ENCODE assay signal across 15 cellular contexts in the genomic region with DNA sequence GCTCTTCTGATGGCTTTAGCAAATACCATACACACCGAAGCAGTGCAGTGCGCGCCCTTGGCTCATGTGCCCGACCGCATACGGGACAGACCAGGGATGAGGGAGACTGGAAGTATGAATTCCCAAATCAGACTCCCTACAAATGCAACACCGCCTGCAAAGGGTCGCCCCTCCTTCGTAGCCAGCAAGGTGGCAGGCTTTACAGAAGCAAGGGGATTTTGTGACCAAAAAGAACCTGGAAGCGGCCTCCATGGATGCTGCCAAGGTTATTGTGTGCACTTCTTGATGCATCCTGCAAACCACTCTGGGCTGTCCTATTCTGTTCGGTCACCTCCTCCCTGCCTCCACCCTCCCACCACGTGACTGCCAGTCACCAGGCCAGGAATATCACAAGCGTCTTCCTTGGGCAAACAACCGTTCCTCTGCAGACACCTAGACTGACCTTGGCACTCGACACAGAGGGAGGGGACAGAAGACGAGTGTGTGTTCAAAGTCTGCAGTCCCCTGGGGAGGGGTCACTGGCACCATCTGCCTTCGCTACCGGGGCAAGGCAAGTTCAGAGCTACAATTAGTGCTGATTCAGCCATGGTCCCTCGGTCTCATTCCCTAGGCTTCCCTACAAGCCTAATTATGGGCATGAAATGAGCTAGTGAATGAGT.
A peak's percentile ranks its signal among the peaks of the same experiment; 100 is the strongest.
DNase-seq lines count a peak whose midpoint lies in the region; ATAC-seq, FAIRE-seq and TF ChIP-seq lines count a peak whose summit lies in the region.
"Had no signal": no experiment of that assay in that cellular context is flagged by ENCODE, and none has a peak within 500 bp of the region (broad histone marks: within the 10 kb centered on the region; RNA-seq: fewer than 3 reads in every experiment).

No MANE protein-coding gene starts in this region.

- peaks cover 11 to 17% (median 16%) of the 10 kb centered on the region in 3 donors for H3K4me1 Mint-ChIP-seq in CD8-positive, alpha-beta memory T cell

- H3K9me3 ChIP-seq in A549: peaks cover 10% of the 10 kb centered on the region
- H3K9me3 ChIP-seq in Peyer's patch: no peaks in the 10 kb centered on the region
- no peaks in the 10 kb centered on the region for H3K9me3 ChIP-seq in CD8-positive, alpha-beta memory T cell (ENCODE audit: low read length)
- H3K9me3 ChIP-seq: gastrocnemius medialis had no signal

- H3K36me3 ChIP-seq in Peyer's patch: no peaks in the 10 kb centered on the region
- H3K36me3 ChIP-seq in CD8-positive, alpha-beta memory T cell (ENCODE audit: insufficient read depth, low read length): no peaks in the 10 kb centered on the region
- H3K36me3 ChIP-seq: gastrocnemius medialis, left lung, spleen had no signal

- DNase-seq in A549 (ENCODE audit: low read depth in 1 of 2, low spot score in 1 of 2) (peak; percentile 85), HuH-7.5 (ENCODE audit: low spot score) (peak; percentile 46), Peyer's patch (peak in 2 of 3 donors; percentile 93 to 94), head of caudate nucleus (no peak), DMS114 treated with DMSO at 0.1 percent for 48 hours (lab: John Stamatoyannopoulos, UW; ENCODE audit: unreplicated experiment) (no peak), T-helper 1 cell (no peak)
- DNase-seq in CD8-positive, alpha-beta memory T cell: no peak
- DNase-seq: anterior cingulate cortex, gastrocnemius medialis, left lung, MM.1S, PC-9, spleen had no signal

- peak; percentile 85 to 91 for ATAC-seq in A549
- ATAC-seq: gastrocnemius medialis, left lung had no signal

- FAIRE-seq in A549 (lab: Jason Lieb, UNC) (peak; percentile 95), islet of Langerhans (lab: Jason Lieb, UNC) (peak; percentile 74)
- FAIRE-seq: TTC549 had no signal

- H3K27me3 ChIP-seq in Peyer's patch: no peaks in the 10 kb centered on the region
- no peaks in the 10 kb centered on the region for H3K27me3 ChIP-seq in CD8-positive, alpha-beta memory T cell (ENCODE audit: insufficient read depth, low read length, poor library complexity, severe bottlenecking)
- H3K27me3 ChIP-seq: gastrocnemius medialis, left lung had no signal

- no peak for TF ChIP-seq POLR2A in A549 (IDR thresholded peaks at IDR 0.05; ENCODE audit: low read length)
- TF ChIP-seq POLR2A in Peyer's patch (IDR thresholded peaks at IDR 0.05): peak; percentile 45 to 68

- TF ChIP-seq RAD21 in A549 (conservative IDR thresholded peaks at IDR 0.05 in 1 of 2, IDR thresholded peaks at IDR 0.05 in 1 of 2): peak in 1 of 2 experiments; percentile 30; a peak in 2 of 5 replicates

- peaks cover 0 to 6% (median 0%) of the 10 kb centered on the region in 5 donors for H3K9me3 Mint-ChIP-seq in CD8-positive, alpha-beta memory T cell

- 50% methylated on average over 19 of the region's 19 CpGs for WGBS in A549 (ENCODE audit: missing lambda C conversion rate)

- peak overlapping the region; percentile 66 for H3K4me2 ChIP-seq in A549
- H3K4me2 ChIP-seq: PC-9 had no signal

- H3K4me3 ChIP-seq in A549: no peak overlapping the region
- no peak overlapping the region for H3K4me3 ChIP-seq in Peyer's patch
- no peak overlapping the region for H3K4me3 ChIP-seq in CD8-positive, alpha-beta memory T cell (ENCODE audit: low read length)
- H3K4me3 ChIP-seq: gastrocnemius medialis, left lung, PC-9, spleen had no signal

- H3K4me3 Mint-ChIP-seq in CD8-positive, alpha-beta memory T cell: no peak overlapping the region

- peaks cover 32% of the 10 kb centered on the region for H3K4me1 ChIP-seq in A549
- peaks cover 0 to 16% (median 4%) of the 10 kb centered on the region in 4 donors for H3K4me1 ChIP-seq in Peyer's patch
- H3K4me1 ChIP-seq in CD8-positive, alpha-beta memory T cell (ENCODE audit: insufficient read depth, low read length): peaks cover 12% of the 10 kb centered on the region
- H3K4me1 ChIP-seq: gastrocnemius medialis, left lung had no signal

- intact Hi-C loops in head of caudate nucleus (cut with DNase I): no loop called here

- TF ChIP-seq CTCF in A549 (IDR thresholded peaks at IDR 0.05) (no peak), Peyer's patch (IDR thresholded peaks at IDR 0.05) (peak in 3 of 6 experiments; percentile 31 to 37 (median 31))

- H3K36me3 Mint-ChIP-seq in CD8-positive, alpha-beta memory T cell: peaks cover 0 to 3% (median 0%) of the 10 kb centered on the region in 3 donors

- no peak for TF ChIP-seq EP300 in A549 (IDR thresholded peaks at IDR 0.05)

- POLR2A ChIA-PET in A549 (lab: Yijun Ruan, JAX): interaction anchor here (0.7 kb wide), 1 partner anchor 39 kb away, joined by 6 read pairs; no protein-coding TSS in a partner anchor
- POLR2A ChIA-PET in CD8-positive, alpha-beta memory T cell (lab: Charles Lee): no interaction called here

- H3K27ac ChIP-seq in A549 (peak overlapping the region; percentile 63 to 78), Peyer's patch (peak overlapping the region in 3 of 4 donors; percentile 62 to 86 (median 80))
- no peak overlapping the region for H3K27ac ChIP-seq in CD8-positive, alpha-beta memory T cell (ENCODE audit: low read depth, low read length)
- H3K27ac ChIP-seq: gastrocnemius medialis, left lung, PC-9, spleen had no signal

- H3K27ac Mint-ChIP-seq in CD8-positive, alpha-beta memory T cell: no peak overlapping the region

- peaks cover 0 to under 1% of the 10 kb centered on the region in 2 donors for H3K27me3 Mint-ChIP-seq in CD8-positive, alpha-beta memory T cell

- CTCF ChIA-PET in A549 (lab: Yijun Ruan, JAX): interaction anchor here (0.6 to 4.8 kb wide), 11 partner anchors 9 to 75 kb away, joined by 3 to 18 read pairs (median 3); no protein-coding TSS in a partner anchor
- CTCF ChIA-PET in CD8-positive, alpha-beta memory T cell (lab: Charles Lee): no interaction called here

TF ChIP-seq in A549, 52 proteins besides CTCF, POLR2A, EP300 and RAD21:
- TF ChIP-seq HOXB5 (CRISPR knock-in tag; IDR thresholded peaks at IDR 0.05) (no peak), MAFK (IDR thresholded peaks at IDR 0.05; ENCODE audit: partially characterized antibody) (peak; percentile 96), HOXB13 (CRISPR knock-in tag; IDR thresholded peaks at IDR 0.05; ENCODE audit: low read depth) (peak; percentile 58; the same call in 1 of the 2 replicates), FOSL2 (IDR thresholded peaks at IDR 0.05) (no peak), FOSL2 (CRISPR knock-in tag; IDR thresholded peaks at IDR 0.05) (peak; percentile 14; the same call in 1 of the 2 replicates), CBX2 (IDR thresholded peaks at IDR 0.05; ENCODE audit: borderline replicate concordance, low read depth) (no peak), EHF (CRISPR knock-in tag; IDR thresholded peaks at IDR 0.05) (0 out of 2 replicates have a peak, but pooled peaks have one; percentile 48)
- TF ChIP-seq, protein P1, sequence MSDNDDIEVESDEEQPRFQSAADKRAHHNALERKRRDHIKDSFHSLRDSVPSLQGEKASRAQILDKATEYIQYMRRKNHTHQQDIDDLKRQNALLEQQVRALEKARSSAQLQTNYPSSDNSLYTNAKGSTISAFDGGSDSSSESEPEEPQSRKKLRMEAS (IDR thresholded peaks at IDR 0.05): peak; percentile 74
- TF ChIP-seq, protein P2, sequence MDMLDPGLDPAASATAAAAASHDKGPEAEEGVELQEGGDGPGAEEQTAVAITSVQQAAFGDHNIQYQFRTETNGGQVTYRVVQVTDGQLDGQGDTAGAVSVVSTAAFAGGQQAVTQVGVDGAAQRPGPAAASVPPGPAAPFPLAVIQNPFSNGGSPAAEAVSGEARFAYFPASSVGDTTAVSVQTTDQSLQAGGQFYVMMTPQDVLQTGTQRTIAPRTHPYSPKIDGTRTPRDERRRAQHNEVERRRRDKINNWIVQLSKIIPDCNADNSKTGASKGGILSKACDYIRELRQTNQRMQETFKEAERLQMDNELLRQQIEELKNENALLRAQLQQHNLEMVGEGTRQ (IDR thresholded peaks at IDR 0.05): peak; percentile 93

Comparison
In these comparisons a context has a peak if more than half of its experiments do, and no peak if none do; other contexts are left out.
1. DNase-seq: peak in A549 (2 of 2), HuH-7.5 (single experiment) and Peyer's patch (2 of 3); none in head of caudate nucleus (0 of 42), DMS114 treated with DMSO at 0.1 percent for 48 hours (single experiment), CD8-positive, alpha-beta memory T cell (0 of 5) and T-helper 1 cell (0 of 5).